27 cellular contexts compared by ENCODE assay signal in genomic region chr4:126661194-126661593, GRCh38.
DNase-seq lines count a peak whose midpoint lies in the region; ATAC-seq, FAIRE-seq and TF ChIP-seq lines count a peak whose summit lies in the region.
"Had no signal": no experiment of that assay in that cellular context is flagged by ENCODE, and none has a peak within 500 bp of the region (broad histone marks: within the 10 kb centered on the region; RNA-seq: fewer than 3 reads in every experiment).

No MANE protein-coding gene starts in this region.

- TF ChIP-seq CTCF in mammary epithelial cell (conservative IDR thresholded peaks at IDR 0.05 in 1 of 2, IDR thresholded peaks at IDR 0.05 in 1 of 2; ENCODE audit: extremely low read depth in 1 of 2, insufficient read depth in 1 of 2, low read depth in 1 of 2, low read length in 2 of 2) (no peak), MCF 10A (IDR thresholded peaks at IDR 0.05; ENCODE audit: unreplicated experiment) (no peak), astrocyte (IDR thresholded peaks at IDR 0.05; ENCODE audit: insufficient read depth, low read depth, low read length) (no peak), testis (IDR thresholded peaks at IDR 0.05) (no peak)

- no peak overlapping the region for H3K4me3 ChIP-seq in mammary epithelial cell (replicated peaks in 1 of 3; ENCODE audit: insufficient read depth in 1 of 3, low read depth in 2 of 3, low read length in 3 of 3)
- H3K4me3 ChIP-seq in astrocyte (ENCODE audit: insufficient read depth, low read depth, low read length): no peak overlapping the region
- no peak overlapping the region for H3K4me3 ChIP-seq in testis
- H3K4me3 ChIP-seq: GM12878, pancreas had no signal

- H3K4me1 ChIP-seq in mammary epithelial cell (ENCODE audit: insufficient read depth, low read length): no peaks in the 10 kb centered on the region
- H3K4me1 ChIP-seq in astrocyte (ENCODE audit: insufficient read depth, low read length): no peaks in the 10 kb centered on the region
- H3K4me1 ChIP-seq in testis: no peaks in the 10 kb centered on the region
- H3K4me1 ChIP-seq: pancreas had no signal

- H3K27ac Mint-ChIP-seq in MCF 10A (ENCODE audit: low read depth, unreplicated experiment) (no peak overlapping the region), astrocyte (ENCODE audit: unreplicated experiment) (no peak overlapping the region)
- H3K27ac Mint-ChIP-seq: activated B cell treated with CpG ODN at 0.5 μM for 24 hours; activated CD8-positive, alpha-beta memory T cell treated with anti-CD3 and anti-CD28 coated beads, Interleukin-2, amount 10 ng/mL, durations not matched to agents 7 days and 5 days; CD4-positive, alpha-beta T cell; nephron; stimulated activated effector memory CD8-positive, alpha-beta T cell treated with anti-CD3 and anti-CD28 coated beads, Interleukin-12 subunit alpha, Interleukin-12 subunit beta, amount 100 ng/mL, for 72 hours had no signal

- no peaks in the 10 kb centered on the region for H3K27me3 ChIP-seq in mammary epithelial cell (ENCODE audit: insufficient read depth, low read length)
- no peaks in the 10 kb centered on the region for H3K27me3 ChIP-seq in astrocyte (ENCODE audit: insufficient read depth, low read length)
- H3K27me3 ChIP-seq in testis: no peaks in the 10 kb centered on the region
- H3K27me3 ChIP-seq: pancreas had no signal

- no peak for TF ChIP-seq POLR2A in testis (IDR thresholded peaks at IDR 0.05)

- BruUV-seq in mammary epithelial cell (replicated peaks; lab: Mats Ljungman, UMichigan) (no TSS peak), MCF 10A (replicated peaks; lab: Mats Ljungman, UMichigan) (no TSS peak)

- no peaks in the 10 kb centered on the region for H3K79me2 ChIP-seq in mammary epithelial cell (ENCODE audit: insufficient read depth, low read length)
- H3K79me2 ChIP-seq in astrocyte (ENCODE audit: insufficient read depth, low read length): no peaks in the 10 kb centered on the region

- CTCF ChIA-PET in mammary epithelial cell (lab: Charles Lee; ENCODE audit: low non-redundant PET) (no interaction called here), MCF 10A (lab: Yijun Ruan, JAX) (no interaction called here)

- H3K36me3 ChIP-seq in mammary epithelial cell (ENCODE audit: insufficient read depth, low read length): no peaks in the 10 kb centered on the region
- no peaks in the 10 kb centered on the region for H3K36me3 ChIP-seq in astrocyte (ENCODE audit: insufficient read depth, low read length)
- no peaks in the 10 kb centered on the region for H3K36me3 ChIP-seq in testis (ENCODE audit: low read depth, missing control alignments)
- H3K36me3 ChIP-seq: pancreas had no signal

- H3K36me3 Mint-ChIP-seq in MCF 10A (ENCODE audit: insufficient read depth, unreplicated experiment) (no peaks in the 10 kb centered on the region), astrocyte (ENCODE audit: low read depth, unreplicated experiment) (no peaks in the 10 kb centered on the region)
- H3K36me3 Mint-ChIP-seq: activated CD8-positive, alpha-beta memory T cell treated with anti-CD3 and anti-CD28 coated beads, Interleukin-2, amount 10 ng/mL, durations not matched to agents 7 days and 5 days; stimulated activated effector memory CD8-positive, alpha-beta T cell treated with anti-CD3 and anti-CD28 coated beads, Interleukin-12 subunit alpha, Interleukin-12 subunit beta, amount 100 ng/mL, for 72 hours had no signal

- POLR2A ChIA-PET in MCF 10A (lab: Yijun Ruan, JAX): no interaction called here

- H3K4me2 ChIP-seq in mammary epithelial cell (ENCODE audit: insufficient read depth, low read depth, low read length) (no peak overlapping the region), astrocyte (ENCODE audit: low read length) (no peak overlapping the region)

- ATAC-seq in left cardiac atrium: peak; percentile 82 to 88
- no peak for ATAC-seq in GM21423 (IDR thresholded peaks at IDR 0.05; ENCODE audit: unreplicated experiment)
- no peak for ATAC-seq in left lobe of liver
- ATAC-seq: activated CD8-positive, alpha-beta memory T cell treated with anti-CD3 and anti-CD28 coated beads, Interleukin-2, amount 10 ng/mL, durations not matched to agents 7 days and 5 days; GM12878; pancreas; stimulated activated effector memory CD8-positive, alpha-beta T cell treated with anti-CD3 and anti-CD28 coated beads, Interleukin-12 subunit alpha, Interleukin-12 subunit beta, amount 100 ng/mL, for 72 hours had no signal

- FAIRE-seq in astrocyte (lab: Jason Lieb, UNC): no peak
- FAIRE-seq: colon, GM12878, pancreas had no signal

- no peak overlapping the region for H3K9ac ChIP-seq in mammary epithelial cell (ENCODE audit: insufficient read depth, low read length)
- H3K9ac ChIP-seq in astrocyte (ENCODE audit: low read length): no peak overlapping the region

- in situ Hi-C loops in mammary epithelial cell (cut with MboI; ENCODE audit: low sequenced_read_pairs in 2 of 2): no loop called here

- H2AFZ ChIP-seq in mammary epithelial cell (ENCODE audit: low read depth, low read length): no peak overlapping the region
- H2AFZ ChIP-seq in astrocyte (ENCODE audit: low read depth, low read length): peak overlapping the region; percentile 49

- H3K4me1 Mint-ChIP-seq in MCF 10A (ENCODE audit: insufficient read depth, unreplicated experiment) (no peaks in the 10 kb centered on the region), astrocyte (ENCODE audit: low read depth, unreplicated experiment) (peaks cover 5% of the 10 kb centered on the region)
- H3K4me1 Mint-ChIP-seq: activated B cell treated with CpG ODN at 0.5 μM for 24 hours; activated CD8-positive, alpha-beta memory T cell treated with anti-CD3 and anti-CD28 coated beads, Interleukin-2, amount 10 ng/mL, durations not matched to agents 7 days and 5 days; nephron; stimulated activated effector memory CD8-positive, alpha-beta T cell treated with anti-CD3 and anti-CD28 coated beads, Interleukin-12 subunit alpha, Interleukin-12 subunit beta, amount 100 ng/mL, for 72 hours had no signal

- H3K9me3 ChIP-seq in mammary epithelial cell (replicated peaks; ENCODE audit: insufficient read depth, low read length) (no peaks in the 10 kb centered on the region), astrocyte (ENCODE audit: insufficient read depth, low read depth, low read length) (no peaks in the 10 kb centered on the region), testis (no peaks in the 10 kb centered on the region)
- H3K9me3 ChIP-seq: pancreas had no signal

- H3K27me3 Mint-ChIP-seq in MCF 10A (ENCODE audit: insufficient read depth, unreplicated experiment) (no peaks in the 10 kb centered on the region), astrocyte (ENCODE audit: low read depth, unreplicated experiment) (no peaks in the 10 kb centered on the region)
- H3K27me3 Mint-ChIP-seq: activated B cell treated with CpG ODN at 0.5 μM for 24 hours; activated CD8-positive, alpha-beta memory T cell treated with anti-CD3 and anti-CD28 coated beads, Interleukin-2, amount 10 ng/mL, durations not matched to agents 7 days and 5 days; CD4-positive, alpha-beta T cell had no signal

- dilution Hi-C loops in mammary epithelial cell (cut with HindIII; ENCODE audit: low sequenced_read_pairs): no loop called here

- H3K9me3 Mint-ChIP-seq in MCF 10A (ENCODE audit: unreplicated experiment) (no peaks in the 10 kb centered on the region), astrocyte (ENCODE audit: unreplicated experiment) (no peaks in the 10 kb centered on the region)
- H3K9me3 Mint-ChIP-seq: CD4-positive, alpha-beta T cell; nephron had no signal

- H3K27ac ChIP-seq in mammary epithelial cell (ENCODE audit: insufficient read depth, low read depth, low read length) (no peak overlapping the region), astrocyte (ENCODE audit: low read depth, low read length) (no peak overlapping the region), testis (no peak overlapping the region)
- H3K27ac ChIP-seq: pancreas had no signal

- intact Hi-C loops in mammary epithelial cell (cut with micrococcal nuclease): no loop called here
- intact Hi-C loops in MCF 10A (cut with micrococcal nuclease): no loop called here
- intact Hi-C loops in left cardiac atrium (cut with DNase I): no loop called here
- intact Hi-C loops in testis (cut with DNase I; ENCODE audit: low total_unique reads): no loop called here

- no peak overlapping the region for H3K4me3 Mint-ChIP-seq in MCF 10A (ENCODE audit: unreplicated experiment)
- no peak overlapping the region for H3K4me3 Mint-ChIP-seq in astrocyte (ENCODE audit: unreplicated experiment)
- H3K4me3 Mint-ChIP-seq: activated B cell treated with CpG ODN at 0.5 μM for 24 hours; activated CD8-positive, alpha-beta memory T cell treated with anti-CD3 and anti-CD28 coated beads, Interleukin-2, amount 10 ng/mL, durations not matched to agents 7 days and 5 days; CD4-positive, alpha-beta T cell; nephron; stimulated activated effector memory CD8-positive, alpha-beta T cell treated with anti-CD3 and anti-CD28 coated beads, Interleukin-12 subunit alpha, Interleukin-12 subunit beta, amount 100 ng/mL, for 72 hours had no signal

- H4K20me1 ChIP-seq in mammary epithelial cell (ENCODE audit: insufficient read depth, low read length) (no peaks in the 10 kb centered on the region), astrocyte (ENCODE audit: insufficient read depth, low read length) (no peaks in the 10 kb centered on the region)

- peak; percentile 8 for DNase-seq in mammary epithelial cell
- DNase-seq in MCF 10A (ENCODE audit: unreplicated experiment): no peak
- peak; percentile 41 for DNase-seq in astrocyte (ENCODE audit: low read depth)
- DNase-seq in left cardiac atrium: no peak
- DNase-seq in testis: peak; percentile 61
- no peak for DNase-seq in NCI-H510A (lab: John Stamatoyannopoulos, UW)
- DNase-seq in left lobe of liver (ENCODE audit: low spot score): no peak
- DNase-seq: 8988T; activated B cell treated with CpG ODN at 0.5 μM for 24 hours; activated CD8-positive, alpha-beta memory T cell treated with anti-CD3 and anti-CD28 coated beads, Interleukin-2, amount 10 ng/mL, durations not matched to agents 7 days and 5 days; activated naive CD4-positive, alpha-beta T cell; activated T-cell treated with anti-CD3 and anti-CD28 coated beads, Interleukin-2, amount 50 U/mL, for 48 hours; CD4-positive, alpha-beta T cell; effector memory CD4-positive, alpha-beta T cell; hippocampal formation; Kasumi-1; NCI-H446 treated with DMSO at 0.1 percent for 48 hours; pancreas; retina; SHP77 treated with DMSO at 0.1 percent for 48 hours; stimulated activated CD4-positive, alpha-beta T cell treated with anti-CD3 and anti-CD28 coated beads, Interleukin-2, amount 100 ng/mL, for 48 hours; T1000 had no signal

Comparison
In these comparisons a context has a peak if more than half of its experiments do, and no peak if none do; other contexts are left out.
1. DNase-seq: peak in mammary epithelial cell (single experiment), astrocyte (single experiment) and testis (single experiment); none in MCF 10A (single experiment), left cardiac atrium (single experiment), NCI-H510A (single experiment) and left lobe of liver (single experiment).
2. ATAC-seq: peak in left cardiac atrium (2 of 2); none in GM21423 (single experiment) and left lobe of liver (single experiment).